In the genomic region with DNA sequence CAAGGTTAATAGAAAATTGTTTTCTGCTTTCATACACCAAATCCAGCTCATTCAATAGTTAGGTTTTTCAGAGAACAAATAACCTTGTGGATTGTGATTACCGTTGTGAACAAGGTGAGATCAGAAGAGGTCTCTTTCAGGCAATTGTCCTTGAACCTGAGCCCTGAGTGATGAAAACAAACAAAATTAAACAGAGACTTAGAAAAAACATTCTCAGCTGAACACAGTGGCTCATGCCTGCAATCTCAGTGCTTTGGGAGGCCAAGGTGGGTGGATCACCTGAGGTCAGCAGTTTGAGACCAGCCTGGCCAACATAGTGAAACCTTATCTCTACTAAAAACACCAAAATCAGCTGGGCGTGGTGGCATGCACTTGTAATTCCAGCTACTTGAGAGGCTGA, we compare ENCODE assay signal across 24 cellular contexts.
"Had no signal": no experiment of that assay in that cellular context is flagged by ENCODE, and none has a peak within 500 bp of the region (broad histone marks: within the 10 kb centered on the region; RNA-seq: fewer than 3 reads in every experiment).

No MANE protein-coding gene starts in this region.

- H3K9me3 ChIP-seq: ovary, psoas muscle, right lobe of liver, sigmoid colon, stomach, thoracic aorta, thyroid gland, tibial nerve, upper lobe of left lung, vagina had no signal

- H3K27ac ChIP-seq: neural progenitor cell, ovary, parathyroid adenoma, psoas muscle, right lobe of liver, sigmoid colon, stomach, thoracic aorta, thyroid gland, tibial nerve, upper lobe of left lung, vagina had no signal

- DNase-seq: occipital lobe; ovary; posterior cingulate gyrus; psoas muscle; right cardiac atrium; right lobe of liver; sigmoid colon; small intestine; stimulated activated CD4-positive, alpha-beta T cell treated with anti-CD3 and anti-CD28 coated beads, Interleukin-15, amount 100 ng/mL, for 24 hours; stimulated activated CD4-positive, alpha-beta T cell treated with anti-CD3 and anti-CD28 coated beads, Interleukin-2, amount 100 ng/mL, for 24 hours; stimulated activated CD4-positive, alpha-beta T cell treated with anti-CD3 and anti-CD28 coated beads, Interleukin-2, amount 100 ng/mL, for 48 hours; stimulated activated CD4-positive, alpha-beta T cell treated with anti-CD3 and anti-CD28 coated beads, Interleukin-4, amount 100 ng/mL, for 24 hours; stimulated activated naive B cell treated with anti-CD40 and anti-IgM and Interleukin-4, amounts not matched to agents 10 μg/mL and 1 μg/mL and 100 μg/mL, for 72 hours; stimulated activated naive CD4-positive, alpha-beta T cell treated with Interleukin-2 at 50 U/mL for 16 hours; stomach; thyroid gland; trophoblast cell; upper lobe of left lung had no signal

- H3K4me1 ChIP-seq: neural progenitor cell, parathyroid adenoma, psoas muscle, right lobe of liver, sigmoid colon, stomach, thyroid gland, tibial nerve, upper lobe of left lung, vagina had no signal

- H3K36me3 ChIP-seq: neural progenitor cell, ovary, right lobe of liver, sigmoid colon, stomach, thoracic aorta, thyroid gland, tibial nerve, upper lobe of left lung, vagina had no signal

- H3K4me3 ChIP-seq: neural progenitor cell, ovary, psoas muscle, right lobe of liver, sigmoid colon, stomach, thoracic aorta, thyroid gland, tibial nerve, upper lobe of left lung, vagina had no signal

- H3K27me3 ChIP-seq: neural progenitor cell, ovary, right lobe of liver, sigmoid colon, stomach, thyroid gland, tibial nerve, upper lobe of left lung, vagina had no signal

- ATAC-seq: psoas muscle; right cardiac atrium; stimulated activated effector memory CD8-positive, alpha-beta T cell treated with anti-CD3 and anti-CD28 coated beads, Interleukin-12 subunit alpha, Interleukin-12 subunit beta, amount 100 ng/mL, for 72 hours; stimulated activated naive B cell treated with anti-CD40 and anti-IgM and Interleukin-4, amounts not matched to agents 10 μg/mL and 1 μg/mL and 100 μg/mL, for 72 hours had no signal
